In genomic region chr3:32421991-32422859, GRCh38 we compare ENCODE assay signal across 8 cellular contexts.
DNase-seq lines count a peak whose midpoint lies in the region; ATAC-seq and TF ChIP-seq lines count a peak whose summit lies in the region.

No MANE protein-coding gene starts in this region.

- peak overlapping the region; percentile 83 for H3K27ac Mint-ChIP-seq in memory B cell

- no peaks in the 10 kb centered on the region for H3K9me3 Mint-ChIP-seq in memory B cell

- no peak overlapping the region for H3K4me3 ChIP-seq in choroid plexus epithelial cell (ENCODE audit: low read depth, low read length)

- ATAC-seq in memory B cell (ENCODE audit: low read depth): no peak
- ATAC-seq in HG03442 (IDR thresholded peaks at IDR 0.05; ENCODE audit: unreplicated experiment): no peak
- no peak for ATAC-seq in GM21786 (IDR thresholded peaks at IDR 0.05; ENCODE audit: unreplicated experiment)

- peak overlapping the region; percentile 25 for H3K4me3 Mint-ChIP-seq in memory B cell

- DNase-seq in SIG-M5 treated with dmso at 0.1 percent for 504 hours (lab: John Stamatoyannopoulos, UW; ENCODE audit: unreplicated experiment): peak; percentile 45
- no peak for DNase-seq in SIG-M5 (lab: John Stamatoyannopoulos, UW)
- peak; percentile 86 for DNase-seq in NCI-H748 (lab: John Stamatoyannopoulos, UW; ENCODE audit: unreplicated experiment)
- peak; percentile 78 for DNase-seq in choroid plexus epithelial cell (ENCODE audit: low read depth)
- DNase-seq in memory B cell (ENCODE audit: low spot score in 2 of 2): no peak
- no peak for DNase-seq in NCI-H1694 treated with DMSO at 0.1 percent for 48 hours (lab: John Stamatoyannopoulos, UW)

- no peaks in the 10 kb centered on the region for H3K27me3 Mint-ChIP-seq in memory B cell

- peaks cover 52% of the 10 kb centered on the region for H3K4me1 Mint-ChIP-seq in memory B cell

- H3K36me3 Mint-ChIP-seq in memory B cell: peaks cover 3% of the 10 kb centered on the region

- no peak for TF ChIP-seq CTCF in choroid plexus epithelial cell (conservative IDR thresholded peaks at IDR 0.05; ENCODE audit: low read depth, low read length)

Comparison
In these comparisons a context has a peak if more than half of its experiments do, and no peak if none do; other contexts are left out.
1. DNase-seq: peak in SIG-M5 treated with dmso at 0.1 percent for 504 hours (single experiment), NCI-H748 (single experiment) and choroid plexus epithelial cell (single experiment); none in SIG-M5 (single experiment), memory B cell (0 of 2) and NCI-H1694 treated with DMSO at 0.1 percent for 48 hours (single experiment).